In genomic region chr17:32323784-32324590, GRCh38 we compare ENCODE assay signal across 8 cellular contexts. TPM values are rescaled to one million over a fixed set of nuclear protein-coding genes. Genes with fewer than 3 reads are reported as not detected.
A peak's percentile ranks its signal among the peaks of the same experiment; 100 is the strongest.
DNase-seq lines count a peak whose midpoint lies in the region; ATAC-seq and TF ChIP-seq lines count a peak whose summit lies in the region.

No MANE protein-coding gene starts in this region.

- H3K4me1 ChIP-seq in upper lobe of right lung = peaks cover 9% of the 10 kb centered on the region

- CTCF ChIA-PET in AG04450 (lab: Charles Lee) = interaction anchor here (1.9 kb wide), 1 partner anchor 79 kb away, joined by 3 read pairs; no protein-coding TSS in a partner anchor

- DNase-seq in AG04450 (ENCODE audit: low read depth, low spot score) (no peak), LHCN-M2 (ENCODE audit: low read depth) (peak; percentile 26), left lobe of liver (ENCODE audit: low spot score) (no peak), upper lobe of right lung (no peak), NCI-H2171 (lab: John Stamatoyannopoulos, UW) (no peak), NCI-H446 (lab: John Stamatoyannopoulos, UW) (no peak)

- H3K27ac Mint-ChIP-seq in activated naive CD8-positive, alpha-beta T cell = no peak overlapping the region

- H3K27ac ChIP-seq in AG04450 (ENCODE audit: low read depth, low read length) = no peak overlapping the region
- H3K27ac ChIP-seq in upper lobe of right lung = no peak overlapping the region

- no peaks in the 10 kb centered on the region for H3K9me3 ChIP-seq in AG04450 (ENCODE audit: control insufficient read depth, insufficient read depth, low read length)
- no peaks in the 10 kb centered on the region for H3K9me3 ChIP-seq in upper lobe of right lung

- H3K36me3 Mint-ChIP-seq in activated naive CD8-positive, alpha-beta T cell = no peaks in the 10 kb centered on the region

- H3K27me3 ChIP-seq in AG04450 (ENCODE audit: control insufficient read depth, insufficient read depth, low read length) (no peaks in the 10 kb centered on the region), upper lobe of right lung (no peaks in the 10 kb centered on the region)

- H3K4me3 ChIP-seq in AG04450 (ENCODE audit: low read depth, low read length) (peak overlapping the region; percentile 10; the same call in 1 of the 2 replicates), upper lobe of right lung (peak overlapping the region; percentile 30)

- POLR2A ChIA-PET in AG04450 (lab: Yijun Ruan, JAX) = no interaction called here

- no peaks in the 10 kb centered on the region for H3K9me3 Mint-ChIP-seq in activated naive CD8-positive, alpha-beta T cell (ENCODE audit: low read depth)

- ATAC-seq in left lobe of liver (peak; percentile 82), upper lobe of right lung (peak; percentile 51), GM19035 (IDR thresholded peaks at IDR 0.05; ENCODE audit: unreplicated experiment) (no peak)

- H3K36me3 ChIP-seq in upper lobe of right lung = no peaks in the 10 kb centered on the region

- no peaks in the 10 kb centered on the region for H3K27me3 Mint-ChIP-seq in activated naive CD8-positive, alpha-beta T cell

- H3K4me3 Mint-ChIP-seq in activated naive CD8-positive, alpha-beta T cell = peak overlapping the region; percentile 45

- H3K4me1 Mint-ChIP-seq in activated naive CD8-positive, alpha-beta T cell (ENCODE audit: low read depth) = peaks cover 22% of the 10 kb centered on the region

- TF ChIP-seq CTCF in AG04450 (IDR thresholded peaks at IDR 0.05; ENCODE audit: low read depth, low read length) (no peak), upper lobe of right lung (IDR thresholded peaks at IDR 0.05) (no peak)

- intact Hi-C loops in upper lobe of right lung (cut with DNase I) = no loop called here

RNA-seq across cellular contexts. Expression of gene C17orf75, which starts 18.0 kb away (rescaled TPM):
- polyA plus RNA-seq in AG04450 (2011; rRNA removed) = 16.6 and 19.1 TPM in 2 replicates
- 13.4 and 13.6 TPM in 2 replicates for polyA minus RNA-seq in AG04450 (2011; rRNA and poly(A)+ RNA removed)
- total RNA-seq in LHCN-M2 (2014; rRNA removed) (12.8 and 16.4 TPM in 2 replicates), left lobe of liver (9.2 TPM), upper lobe of right lung (14.2 TPM)
- 9.3 TPM for polyA plus RNA-seq in LHCN-M2 (2012)

RNA-seq across cellular contexts. Expression of gene ZNF207, which starts 26.0 kb away (rescaled TPM):
- 219 and 239 TPM in 2 replicates for polyA plus RNA-seq in AG04450 (2011; rRNA removed)
- polyA minus RNA-seq in AG04450 (2011; rRNA and poly(A)+ RNA removed) = 250 and 254 TPM in 2 replicates
- total RNA-seq in LHCN-M2 (2014; rRNA removed) (141 and 157 TPM in 2 replicates), left lobe of liver (50.5 TPM), upper lobe of right lung (133 TPM)
- polyA plus RNA-seq in LHCN-M2 (2012) = 102 TPM

RNA-seq across cellular contexts. Expression of gene RHBDL3, which starts 58.4 kb away (rescaled TPM):
- 0.06 TPM in 1 of 2 replicates, not detected in the other for polyA plus RNA-seq in AG04450 (2011; rRNA removed)
- 0.09 and 0.18 TPM in 2 replicates for polyA minus RNA-seq in AG04450 (2011; rRNA and poly(A)+ RNA removed)
- 0.57 and 0.71 TPM in 2 replicates for total RNA-seq in LHCN-M2 (2014; rRNA removed)
- 0.39 TPM for polyA plus RNA-seq in LHCN-M2 (2012)
- 0.15 TPM for total RNA-seq in left lobe of liver
- total RNA-seq in upper lobe of right lung = 0.41 TPM
